ENCODE assay signal across 18 cellular contexts in the genomic region with DNA sequence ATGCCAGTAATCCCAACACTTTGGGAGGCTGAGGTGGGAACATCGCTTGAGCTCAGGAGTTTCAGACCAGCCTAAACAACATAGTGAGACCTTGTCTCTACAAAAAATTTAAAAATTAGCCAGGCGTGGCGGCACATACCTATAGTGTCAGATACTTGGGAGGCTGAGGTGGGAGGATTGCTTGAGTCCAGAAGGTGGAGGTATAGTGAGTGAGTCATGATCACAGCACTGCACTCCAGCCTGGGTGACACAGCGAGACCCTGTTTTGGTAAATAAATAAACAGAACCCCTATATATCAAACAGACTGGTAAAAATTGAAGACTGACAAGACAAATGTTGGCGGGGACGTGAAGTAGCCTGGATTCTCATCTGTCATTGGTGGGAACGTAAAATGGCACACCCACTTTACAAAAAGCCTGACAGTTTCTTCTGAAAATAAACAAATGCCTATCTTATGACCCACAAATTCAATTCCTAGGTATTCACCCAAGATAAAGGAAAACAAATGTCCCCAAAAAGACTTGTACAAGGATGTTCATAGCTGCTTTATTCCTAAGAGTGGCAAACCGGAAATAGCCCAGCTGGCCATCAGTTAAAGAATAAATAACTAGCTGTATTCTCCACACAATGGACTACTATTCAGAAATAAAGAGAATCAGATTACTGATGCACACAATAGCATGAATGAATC. TPM values are rescaled to one million over a fixed set of nuclear protein-coding genes. Genes with fewer than 3 reads are reported as not detected.
DNase-seq lines count a peak whose midpoint lies in the region; ATAC-seq and TF ChIP-seq lines count a peak whose summit lies in the region.
"Had no signal": no experiment of that assay in that cellular context is flagged by ENCODE, and none has a peak within 500 bp of the region (broad histone marks: within the 10 kb centered on the region; RNA-seq: fewer than 3 reads in every experiment).

No MANE protein-coding gene starts in this region.

- DNase-seq in Daoy (ENCODE audit: low read depth): peak; percentile 19
- peak; percentile 27 for DNase-seq in NCI-H226
- DNase-seq in fibroblast of mammary gland (ENCODE audit: low read depth): peak; percentile 6
- peak; percentile 32 for DNase-seq in non-pigmented ciliary epithelial cell (ENCODE audit: low read depth)
- DNase-seq in activated T-cell treated with anti-CD3 and anti-CD28 coated beads, Interleukin-2, amount 50 U/mL, for 24 hours: no peak
- DNase-seq in activated CD4-positive, alpha-beta memory T cell treated with anti-CD3 and anti-CD28 coated beads, Interleukin-2, amount 10 ng/mL, durations not matched to agents 7 days and 5 days: no peak
- DNase-seq in activated naive CD8-positive, alpha-beta T cell treated with anti-CD3 and anti-CD28 coated beads, Interleukin-2, amount 50 U/mL, for 24 hours: no peak
- DNase-seq: activated CD4-positive, alpha-beta T cell treated with anti-CD3 and anti-CD28 coated beads, Interleukin-2, amount 50 U/mL, for 48 hours; cortex of kidney; erythroblast; psoas muscle; SIG-M5; stimulated activated naive CD8-positive, alpha-beta T cell treated with anti-CD3 and anti-CD28 coated beads, Interleukin-15, amount 100 ng/mL, for 72 hours had no signal

- no peaks in the 10 kb centered on the region for H3K9me3 Mint-ChIP-seq in activated T-cell treated with anti-CD3 and anti-CD28 coated beads, Interleukin-2, amount 50 U/mL, for 24 hours
- H3K9me3 Mint-ChIP-seq in activated CD4-positive, alpha-beta memory T cell treated with anti-CD3 and anti-CD28 coated beads, Interleukin-2, amount 10 ng/mL, durations not matched to agents 7 days and 5 days: peaks cover 11% of the 10 kb centered on the region
- no peaks in the 10 kb centered on the region for H3K9me3 Mint-ChIP-seq in activated naive CD8-positive, alpha-beta T cell treated with anti-CD3 and anti-CD28 coated beads, Interleukin-2, amount 50 U/mL, for 24 hours
- H3K9me3 Mint-ChIP-seq: stimulated activated naive CD8-positive, alpha-beta T cell treated with anti-CD3 and anti-CD28 coated beads, Interleukin-15, amount 100 ng/mL, for 72 hours had no signal

- no peak overlapping the region for H3K4me3 Mint-ChIP-seq in activated T-cell treated with anti-CD3 and anti-CD28 coated beads, Interleukin-2, amount 50 U/mL, for 24 hours
- H3K4me3 Mint-ChIP-seq in activated CD4-positive, alpha-beta memory T cell treated with anti-CD3 and anti-CD28 coated beads, Interleukin-2, amount 10 ng/mL, durations not matched to agents 7 days and 5 days: no peak overlapping the region
- no peak overlapping the region for H3K4me3 Mint-ChIP-seq in activated naive CD8-positive, alpha-beta T cell treated with anti-CD3 and anti-CD28 coated beads, Interleukin-2, amount 50 U/mL, for 24 hours
- H3K4me3 Mint-ChIP-seq: stimulated activated naive CD8-positive, alpha-beta T cell treated with anti-CD3 and anti-CD28 coated beads, Interleukin-15, amount 100 ng/mL, for 72 hours had no signal

- CTCF ChIA-PET in activated CD4-positive, alpha-beta memory T cell treated with anti-CD3 and anti-CD28 coated beads, Interleukin-2, amount 10 ng/mL, durations not matched to agents 7 days and 5 days (lab: Charles Lee): no interaction called here

- peaks cover 23% of the 10 kb centered on the region for H3K4me1 Mint-ChIP-seq in activated T-cell treated with anti-CD3 and anti-CD28 coated beads, Interleukin-2, amount 50 U/mL, for 24 hours (ENCODE audit: low read depth)
- peaks cover 68% of the 10 kb centered on the region for H3K4me1 Mint-ChIP-seq in activated CD4-positive, alpha-beta memory T cell treated with anti-CD3 and anti-CD28 coated beads, Interleukin-2, amount 10 ng/mL, durations not matched to agents 7 days and 5 days
- peaks cover 22% of the 10 kb centered on the region for H3K4me1 Mint-ChIP-seq in activated naive CD8-positive, alpha-beta T cell treated with anti-CD3 and anti-CD28 coated beads, Interleukin-2, amount 50 U/mL, for 24 hours

- H3K27ac Mint-ChIP-seq in activated T-cell treated with anti-CD3 and anti-CD28 coated beads, Interleukin-2, amount 50 U/mL, for 24 hours: no peak overlapping the region
- H3K27ac Mint-ChIP-seq in activated CD4-positive, alpha-beta memory T cell treated with anti-CD3 and anti-CD28 coated beads, Interleukin-2, amount 10 ng/mL, durations not matched to agents 7 days and 5 days: no peak overlapping the region
- no peak overlapping the region for H3K27ac Mint-ChIP-seq in activated naive CD8-positive, alpha-beta T cell treated with anti-CD3 and anti-CD28 coated beads, Interleukin-2, amount 50 U/mL, for 24 hours
- H3K27ac Mint-ChIP-seq: activated T-helper 2 cell treated with anti-CD3 and anti-CD28 coated beads, Interferon-gamma antibody, Interleukin-2, Interleukin-4, amounts not matched to agents 10 μg/mL and 5 μg/mL and 100 μg/mL, durations not matched to agents 14 hours and 24 hours and 36 hours; stimulated activated naive CD8-positive, alpha-beta T cell treated with anti-CD3 and anti-CD28 coated beads, Interleukin-15, amount 100 ng/mL, for 72 hours had no signal

- no peak overlapping the region for H3K4me3 ChIP-seq in fibroblast of mammary gland (ENCODE audit: control insufficient read depth, low read depth, low read length)
- H3K4me3 ChIP-seq: GM12878, hepatocyte, psoas muscle, vagina had no signal

- no peaks in the 10 kb centered on the region for H3K27me3 Mint-ChIP-seq in activated T-cell treated with anti-CD3 and anti-CD28 coated beads, Interleukin-2, amount 50 U/mL, for 24 hours
- peaks cover 1% of the 10 kb centered on the region for H3K27me3 Mint-ChIP-seq in activated CD4-positive, alpha-beta memory T cell treated with anti-CD3 and anti-CD28 coated beads, Interleukin-2, amount 10 ng/mL, durations not matched to agents 7 days and 5 days
- H3K27me3 Mint-ChIP-seq in activated naive CD8-positive, alpha-beta T cell treated with anti-CD3 and anti-CD28 coated beads, Interleukin-2, amount 50 U/mL, for 24 hours: no peaks in the 10 kb centered on the region
- H3K27me3 Mint-ChIP-seq: stimulated activated naive CD8-positive, alpha-beta T cell treated with anti-CD3 and anti-CD28 coated beads, Interleukin-15, amount 100 ng/mL, for 72 hours had no signal

- POLR2A ChIA-PET in activated CD4-positive, alpha-beta memory T cell treated with anti-CD3 and anti-CD28 coated beads, Interleukin-2, amount 10 ng/mL, durations not matched to agents 7 days and 5 days (lab: Charles Lee): interaction anchor here (0.8 kb wide), 1 partner anchor 123 kb away, joined by 3 read pairs; a partner anchor contains a TSS

- H3K36me3 Mint-ChIP-seq in activated T-cell treated with anti-CD3 and anti-CD28 coated beads, Interleukin-2, amount 50 U/mL, for 24 hours (ENCODE audit: low read depth): no peaks in the 10 kb centered on the region
- H3K36me3 Mint-ChIP-seq in activated CD4-positive, alpha-beta memory T cell treated with anti-CD3 and anti-CD28 coated beads, Interleukin-2, amount 10 ng/mL, durations not matched to agents 7 days and 5 days (ENCODE audit: low read depth): peaks cover 14% of the 10 kb centered on the region
- no peaks in the 10 kb centered on the region for H3K36me3 Mint-ChIP-seq in activated naive CD8-positive, alpha-beta T cell treated with anti-CD3 and anti-CD28 coated beads, Interleukin-2, amount 50 U/mL, for 24 hours (ENCODE audit: low read depth)

- TF ChIP-seq CTCF in fibroblast of mammary gland (conservative IDR thresholded peaks at IDR 0.05; ENCODE audit: control insufficient read depth, insufficient read depth, low read depth, low read length): no peak

- no peak for ATAC-seq in activated naive CD8-positive, alpha-beta T cell treated with anti-CD3 and anti-CD28 coated beads, Interleukin-2, amount 50 U/mL, for 24 hours
- ATAC-seq: GM12878; left lobe of liver; psoas muscle; stimulated activated naive CD8-positive, alpha-beta T cell treated with anti-CD3 and anti-CD28 coated beads, Interleukin-15, amount 100 ng/mL, for 72 hours had no signal

RNA-seq across cellular contexts. Expression of a gene that starts 47.0 kb away (rescaled TPM):
- 16.5 and 17.4 TPM in 2 replicates for total RNA-seq in Daoy (2014; rRNA removed; shearing (Covaris generic))
- 10 to 100 TPM; 20.6 TPM for total RNA-seq in activated CD4-positive, alpha-beta memory T cell treated with anti-CD3 and anti-CD28 coated beads, Interleukin-2, amount 10 ng/mL, durations not matched to agents 7 days and 5 days

Comparison
In these comparisons a context has a peak if more than half of its experiments do, and no peak if none do; other contexts are left out.
1. DNase-seq: peak in Daoy (single experiment), NCI-H226 (single experiment), fibroblast of mammary gland (single experiment) and non-pigmented ciliary epithelial cell (single experiment); none in activated T-cell treated with anti-CD3 and anti-CD28 coated beads, Interleukin-2, amount 50 U/mL, for 24 hours (single experiment), activated CD4-positive, alpha-beta memory T cell treated with anti-CD3 and anti-CD28 coated beads, Interleukin-2, amount 10 ng/mL, durations not matched to agents 7 days and 5 days (single experiment) and activated naive CD8-positive, alpha-beta T cell treated with anti-CD3 and anti-CD28 coated beads, Interleukin-2, amount 50 U/mL, for 24 hours (single experiment).